Comparison of ENCODE assay signal across 8 cellular contexts in the genomic region with DNA sequence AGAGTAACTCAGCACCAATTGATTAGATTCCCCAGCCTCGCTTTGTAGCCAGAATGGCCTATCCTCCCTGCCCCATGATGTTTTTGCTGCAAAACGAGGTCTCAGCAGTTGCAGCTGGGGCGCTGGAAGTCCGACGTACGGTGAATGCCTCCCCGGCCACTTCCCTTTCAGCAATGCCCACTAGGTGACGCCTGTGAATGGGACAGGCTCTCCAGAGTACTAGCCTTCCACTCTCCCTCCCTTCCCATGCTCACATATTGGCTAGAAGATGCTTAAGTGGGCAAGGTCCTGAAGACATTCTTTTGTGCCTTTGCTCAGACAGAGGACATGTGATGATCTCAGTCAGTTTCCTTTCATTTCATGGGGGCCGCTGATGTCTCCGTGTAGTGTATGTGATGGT. TPM values are rescaled to one million over a fixed set of nuclear protein-coding genes. Genes with fewer than 3 reads are reported as not detected.
DNase-seq lines count a peak whose midpoint lies in the region; ATAC-seq, FAIRE-seq and TF ChIP-seq lines count a peak whose summit lies in the region.

No MANE protein-coding gene starts in this region.

- no peaks in the 10 kb centered on the region for H3K9me3 ChIP-seq in NT2/D1 (ENCODE audit: insufficient read depth, low read length)

- H3K36me3 ChIP-seq in NT2/D1 (ENCODE audit: insufficient read depth, insufficient read length, low read length), result no peaks in the 10 kb centered on the region

- H3K4me3 ChIP-seq in NT2/D1 (ENCODE audit: insufficient read length, low read depth), result no peak overlapping the region
- H3K4me3 ChIP-seq in retinal pigment epithelial cell (ENCODE audit: low read length), result no peak overlapping the region

- no peaks in the 10 kb centered on the region for H3K4me1 ChIP-seq in NT2/D1 (ENCODE audit: insufficient read depth, insufficient read length)

- peaks cover 5% of the 10 kb centered on the region for H3K27me3 ChIP-seq in NT2/D1 (ENCODE audit: insufficient read depth, insufficient read length)

- ATAC-seq in Right ventricle myocardium superior (ENCODE audit: poor library complexity), result peak; percentile 95
- no peak for ATAC-seq in GM21737 (IDR thresholded peaks at IDR 0.05; ENCODE audit: unreplicated experiment)

- intact Hi-C loops in Right ventricle myocardium superior (cut with DNase I), result loop anchor here (2.0 kb wide), 1 partner anchor 236 kb away; no protein-coding TSS in a partner anchor

- DNase-seq in DMS153 treated with DMSO at 0.1 percent for 48 hours (lab: John Stamatoyannopoulos, UW; ENCODE audit: unreplicated experiment) (peak; percentile 10), DMS153 (lab: John Stamatoyannopoulos, UW) (no peak), NT2/D1 (ENCODE audit: low read depth, low spot score) (peak; percentile 57), Right ventricle myocardium superior (peak; percentile 61), retinal pigment epithelial cell (ENCODE audit: low read depth) (no peak), frontal cortex (ENCODE audit: low spot score in 2 of 2) (no peak), NCI-H226 (no peak)

- no peak overlapping the region for H3K9ac ChIP-seq in NT2/D1 (ENCODE audit: insufficient read length, low read depth)

- no peak for FAIRE-seq in frontal cortex (lab: Jason Lieb, UNC)

- TF ChIP-seq CTCF in retinal pigment epithelial cell (conservative IDR thresholded peaks at IDR 0.05; ENCODE audit: low read depth, low read length), result peak; percentile 44

RNA-seq across cellular contexts. Expression of gene DMRT2, which starts 50.8 kb away (rescaled TPM):
- total RNA-seq in Right ventricle myocardium superior, result not detected
- total RNA-seq in frontal cortex, result not detected

Comparison
In these comparisons a context has a peak if more than half of its experiments do, and no peak if none do; other contexts are left out.
1. DNase-seq: peak in DMS153 treated with DMSO at 0.1 percent for 48 hours (single experiment), NT2/D1 (single experiment) and Right ventricle myocardium superior (single experiment); none in DMS153 (single experiment), retinal pigment epithelial cell (single experiment), frontal cortex (0 of 2) and NCI-H226 (single experiment).